Comparison of ENCODE assay signal across 1 cellular context in genomic region chr2:215567504-215567903, GRCh38.
TF ChIP-seq lines count a peak whose summit lies in the region.

No MANE protein-coding gene starts in this region.

TF ChIP-seq in GM23338, 12 proteins besides CTCF, POLR2A, EP300 and RAD21 (continued from another document):
- TF ChIP-seq ETS1 (IDR thresholded peaks at IDR 0.05) (no peak), EZH2 (IDR thresholded peaks at IDR 0.05; ENCODE audit: low read depth, unreplicated experiment) (no peak), CREB1 (CRISPR knock-in tag; IDR thresholded peaks at IDR 0.05; ENCODE audit: low read depth) (no peak), EZH2phosphoT487 (IDR thresholded peaks at IDR 0.05; ENCODE audit: unreplicated experiment) (no peak), POLR2AphosphoS5 (IDR thresholded peaks at IDR 0.05; ENCODE audit: low read depth) (no peak)
TF ChIP-seq in GM23338: peak in this region for 0.
